31 cellular contexts compared by ENCODE assay signal in genomic region chr5:22058620-22059019, GRCh38.
DNase-seq lines count a peak whose midpoint lies in the region; ATAC-seq, FAIRE-seq and TF ChIP-seq lines count a peak whose summit lies in the region.
"Had no signal": no experiment of that assay in that cellular context is flagged by ENCODE, and none has a peak within 500 bp of the region (broad histone marks: within the 10 kb centered on the region; RNA-seq: fewer than 3 reads in every experiment).

No MANE protein-coding gene starts in this region.

- H3K27ac ChIP-seq in HepG2 (ENCODE audit: extremely low read length, insufficient read depth, low read length), result no peak overlapping the region
- no peak overlapping the region for H3K27ac ChIP-seq in right lobe of liver
- H3K27ac ChIP-seq in K562 (ENCODE audit: extremely low read depth, low read depth, low read length), result no peak overlapping the region
- H3K27ac ChIP-seq: 22Rv1; A549; BLaER1; BLaER1 treated with 17β-estradiol and CSF1 and Interleukin-3, amounts not matched to agents 10 nM and 100 nM; C4-2B had no signal

- no peaks in the 10 kb centered on the region for H3K9me1 ChIP-seq in K562 (ENCODE audit: control insufficient read depth, insufficient read depth, low read length)

- DNase-seq in HepG2 (ENCODE audit: low spot score) (no peak), right lobe of liver (no peak), K562 (ENCODE audit: extremely low read depth in 1 of 4, low spot score in 3 of 4) (no peak)
- DNase-seq: 8988T; ACHN; AML-193; BE2C; C1 segment of cervical spinal cord; Caco-2; Calu3; CD4-positive, alpha-beta memory T cell; CD4-positive, alpha-beta T cell; CD4-positive, CD25-positive, alpha-beta regulatory T cell; CD8-positive, alpha-beta memory T cell; CD8-positive, alpha-beta T cell; COR-L47; DMS 273 treated with DMSO at 0.1 percent for 48 hours; DMS153; DMS53; DMS79; DMS79 treated with DMSO at 0.1 percent for 48 hours; DND-41; EL had no signal

- TF ChIP-seq POLR2A in HepG2 (IDR thresholded peaks at IDR 0.05; ENCODE audit: insufficient read depth in 1 of 2, low read depth in 2 of 2, low read length in 2 of 2), result no peak
- TF ChIP-seq POLR2A in right lobe of liver (IDR thresholded peaks at IDR 0.05), result no peak
- no peak for TF ChIP-seq POLR2A in K562 (conservative IDR thresholded peaks at IDR 0.05)

- H3K9ac ChIP-seq in HepG2 (ENCODE audit: insufficient read depth, low read depth, low read length) (no peak overlapping the region), K562 (ENCODE audit: insufficient read depth in 1 of 2, low read depth in 2 of 2, low read length in 2 of 2) (no peak overlapping the region)
- H3K9ac ChIP-seq: BLaER1; BLaER1 treated with 17β-estradiol and CSF1 and Interleukin-3, amounts not matched to agents 10 nM and 100 nM had no signal

- no peaks in the 10 kb centered on the region for H3K4me1 ChIP-seq in HepG2 (ENCODE audit: insufficient read depth, low read length)
- H3K4me1 ChIP-seq in right lobe of liver, result no peaks in the 10 kb centered on the region
- H3K4me1 ChIP-seq in K562 (replicated peaks in 1 of 2; ENCODE audit: control insufficient read depth in 2 of 2, insufficient read depth in 2 of 2, low read length in 2 of 2), result no peaks in the 10 kb centered on the region
- H3K4me1 ChIP-seq: A549; BE2C; BLaER1; BLaER1 treated with 17β-estradiol and CSF1 and Interleukin-3, amounts not matched to agents 10 nM and 100 nM; Caco-2 had no signal

- CTCF ChIA-PET in HepG2 (lab: Yijun Ruan, JAX; ENCODE audit: low intra/inter-chr PET ratio, low total read pairs), result no interaction called here
- CTCF ChIA-PET in K562 (lab: Yijun Ruan, JAX; ENCODE audit: low intra/inter-chr PET ratio), result no interaction called here

- TF ChIP-seq RAD21 in HepG2 (CRISPR knock-in tag; IDR thresholded peaks at IDR 0.05) (no peak), K562 (CRISPR knock-in tag; conservative IDR thresholded peaks at IDR 0.05 in 1 of 2, IDR thresholded peaks at IDR 0.05 in 1 of 2) (no peak)

- WGBS in HepG2 (ENCODE audit: low lambda C conversion rate), result 0% methylated on average over 1 of the region's 1 CpG
- 19% methylated on average over 1 of the region's 1 CpG for WGBS in right lobe of liver (ENCODE audit: insufficient coverage, low coverage, low lambda C conversion rate, missing lambda C conversion rate)
- whole genome bisulfite sequencing in K562 (ENCODE audit: insufficient coverage, low coverage, missing lambda C conversion rate), result 0% methylated on average over 1 of the region's 1 CpG

- intact Hi-C loops in HepG2 (cut with micrococcal nuclease; ENCODE audit: unreplicated experiment) (no loop called here), right lobe of liver (cut with DNase I) (no loop called here), K562 (cut with micrococcal nuclease) (no loop called here)

- no peak overlapping the region for H3K4me3 ChIP-seq in HepG2 (replicated peaks in 1 of 3; ENCODE audit: insufficient read depth in 1 of 3, low read depth in 2 of 3, low read length in 3 of 3)
- no peak overlapping the region for H3K4me3 ChIP-seq in right lobe of liver
- no peak overlapping the region for H3K4me3 ChIP-seq in K562
- H3K4me3 ChIP-seq: A549; BLaER1; BLaER1 treated with 17β-estradiol and CSF1 and Interleukin-3, amounts not matched to agents 10 nM and 100 nM had no signal

- POLR2A ChIA-PET in HepG2 (lab: Yijun Ruan, JAX), result no interaction called here
- POLR2A ChIA-PET in K562 (lab: Yijun Ruan, JAX), result no interaction called here

- BruUV-seq in HepG2 (replicated peaks; lab: Mats Ljungman, UMichigan) (no TSS peak), K562 (replicated peaks; lab: Mats Ljungman, UMichigan) (no TSS peak)

- no peak for TF ChIP-seq EP300 in HepG2 (IDR thresholded peaks at IDR 0.05; ENCODE audit: low read depth in 2 of 2, low read length in 2 of 2)
- no peak for TF ChIP-seq EP300 in HepG2 (CRISPR knock-in tag; IDR thresholded peaks at IDR 0.05; ENCODE audit: borderline replicate concordance)
- TF ChIP-seq EP300 in K562 (IDR thresholded peaks at IDR 0.05; ENCODE audit: low read length), result no peak

- H3K36me3 ChIP-seq in HepG2 (replicated peaks in 1 of 2; ENCODE audit: control insufficient read depth in 1 of 2, insufficient read depth in 2 of 2, low read length in 2 of 2), result no peaks in the 10 kb centered on the region
- H3K36me3 ChIP-seq in right lobe of liver, result no peaks in the 10 kb centered on the region
- H3K36me3 ChIP-seq in K562 (ENCODE audit: control insufficient read depth, insufficient read depth, low read length), result no peaks in the 10 kb centered on the region
- H3K36me3 ChIP-seq: BE2C; BLaER1; BLaER1 treated with 17β-estradiol and CSF1 and Interleukin-3, amounts not matched to agents 10 nM and 100 nM had no signal

- in situ Hi-C loops in HepG2 (cut with HindIII; ENCODE audit: extremely low pct_ligation_motif_present, low pct_unique_long_range_greater_than_20kb), result no loop called here
- in situ Hi-C loops in K562 (cut with MboI), result no loop called here

- FAIRE-seq in HepG2 (lab: Jason Lieb, UNC), result no peak
- FAIRE-seq in K562 (lab: Jason Lieb, UNC), result no peak
- FAIRE-seq: A204.1, A549, D721Med had no signal

- H3K79me2 ChIP-seq in HepG2 (ENCODE audit: insufficient read depth, low read length), result no peaks in the 10 kb centered on the region
- H3K79me2 ChIP-seq in K562 (ENCODE audit: control insufficient read depth, insufficient read depth, low read length), result no peaks in the 10 kb centered on the region

- no peak overlapping the region for H3K4me2 ChIP-seq in HepG2 (ENCODE audit: low read depth, low read length)
- H3K4me2 ChIP-seq in K562 (ENCODE audit: insufficient read depth, low read length), result no peak overlapping the region
- H3K4me2 ChIP-seq: A549; BLaER1; BLaER1 treated with 17β-estradiol and CSF1 and Interleukin-3, amounts not matched to agents 10 nM and 100 nM had no signal

- ATAC-seq in HepG2 (no peak), right lobe of liver (no peak), K562 (no peak), GM19324 (IDR thresholded peaks at IDR 0.05; ENCODE audit: low FRiP score, unreplicated experiment) (no peak)
- ATAC-seq: A549; CD8-positive, alpha-beta T cell had no signal

- H4K20me1 ChIP-seq in HepG2 (ENCODE audit: insufficient read depth, low read length), result no peaks in the 10 kb centered on the region
- no peaks in the 10 kb centered on the region for H4K20me1 ChIP-seq in K562 (replicated peaks; ENCODE audit: control insufficient read depth, insufficient read depth, low read length)
- H4K20me1 ChIP-seq: BLaER1; BLaER1 treated with 17β-estradiol and CSF1 and Interleukin-3, amounts not matched to agents 10 nM and 100 nM had no signal

- TF ChIP-seq CTCF in HepG2 (CRISPR knock-in tag; IDR thresholded peaks at IDR 0.05) (no peak), right lobe of liver (IDR thresholded peaks at IDR 0.05) (no peak), K562 (IDR thresholded peaks at IDR 0.05 in 2 of 3, conservative IDR thresholded peaks at IDR 0.05 in 1 of 3; ENCODE audit: insufficient read depth in 2 of 3, low read depth in 1 of 3, low read length in 3 of 3) (no peak)

- H3K9me3 ChIP-seq in HepG2 (ENCODE audit: low read length) (no peaks in the 10 kb centered on the region), right lobe of liver (no peaks in the 10 kb centered on the region), K562 (replicated peaks; ENCODE audit: control insufficient read depth, insufficient read depth, low read depth, low read length) (no peaks in the 10 kb centered on the region)
- H3K9me3 ChIP-seq: A549; BE2C; BLaER1; BLaER1 treated with 17β-estradiol and CSF1 and Interleukin-3, amounts not matched to agents 10 nM and 100 nM; Caco-2 had no signal

- H3K27me3 ChIP-seq in HepG2 (ENCODE audit: control insufficient read depth in 1 of 2, insufficient read depth in 2 of 2, low read length in 2 of 2), result no peaks in the 10 kb centered on the region
- H3K27me3 ChIP-seq in right lobe of liver, result no peaks in the 10 kb centered on the region
- H3K27me3 ChIP-seq in K562 (ENCODE audit: control insufficient read depth in 2 of 2, insufficient read depth in 2 of 2, low read length in 2 of 2), result no peaks in the 10 kb centered on the region
- H3K27me3 ChIP-seq: BE2C; BLaER1; BLaER1 treated with 17β-estradiol and CSF1 and Interleukin-3, amounts not matched to agents 10 nM and 100 nM had no signal

- H2AFZ ChIP-seq in HepG2 (ENCODE audit: low read length) (no peak overlapping the region), K562 (ENCODE audit: low read depth, low read length) (no peak overlapping the region)

TF ChIP-seq in HepG2, 621 proteins besides CTCF, POLR2A, EP300 and RAD21:
- TF ChIP-seq CBX2 (IDR thresholded peaks at IDR 0.05; ENCODE audit: low read depth, low read length) (no peak), CBX2 (CRISPR knock-in tag; IDR thresholded peaks at IDR 0.05; ENCODE audit: low read depth) (no peak), HNRNPK (IDR thresholded peaks at IDR 0.05; ENCODE audit: low read depth, low read length, poor library complexity, severe bottlenecking) (peak; percentile 88), ARID2 (CRISPR knock-in tag; IDR thresholded peaks at IDR 0.05; ENCODE audit: borderline replicate concordance) (no peak)

TF ChIP-seq in K562, 482 proteins besides CTCF, POLR2A, EP300 and RAD21:
- TF ChIP-seq PCBP2 (IDR thresholded peaks at IDR 0.05; ENCODE audit: low read depth, low read length, poor library complexity, severe bottlenecking) (peak; percentile 87), ETV5 (CRISPR knock-in tag; IDR thresholded peaks at IDR 0.05; ENCODE audit: low read depth) (no peak), U2AF1 (optimal IDR thresholded peaks at IDR 0.05; ENCODE audit: low read depth, low read length) (peak; percentile 47)

Comparison
In these comparisons a context has a peak if more than half of its experiments do, and no peak if none do; other contexts are left out.
1. Of the 241 proteins assayed by ChIP-seq in both HepG2 and K562: peak only in HepG2: HNRNPK; only in K562: PCBP2 and U2AF1; in both: none; in neither: 238.